1 cellular context compared by ENCODE assay signal in genomic region chr2:219124379-219125110, GRCh38.
TF ChIP-seq lines count a peak whose summit lies in the region.

No MANE protein-coding gene starts in this region.

TF ChIP-seq in SK-N-SH treated with all-trans-retinoic acid at 6 μM for 48 hours, 23 proteins besides CTCF, POLR2A, EP300 and RAD21 (continued from another document):
- TF ChIP-seq TSHZ2 (CRISPR knock-in tag; IDR thresholded peaks at IDR 0.05) (no peak), OSR1 (CRISPR knock-in tag; IDR thresholded peaks at IDR 0.05) (no peak), ESRRG (CRISPR knock-in tag; IDR thresholded peaks at IDR 0.05) (no peak), ZC3H10 (CRISPR knock-in tag; IDR thresholded peaks at IDR 0.05) (no peak), ZNF70 (CRISPR knock-in tag; IDR thresholded peaks at IDR 0.05) (no peak), CSRNP3 (CRISPR knock-in tag; IDR thresholded peaks at IDR 0.05) (no peak), SNAI2 (CRISPR knock-in tag; IDR thresholded peaks at IDR 0.05) (no peak), ZFP30 (CRISPR knock-in tag; IDR thresholded peaks at IDR 0.05) (no peak), CSDC2 (CRISPR knock-in tag; IDR thresholded peaks at IDR 0.05) (no peak), PPARA (CRISPR knock-in tag; IDR thresholded peaks at IDR 0.05; ENCODE audit: borderline replicate concordance) (no peak)
